ENCODE assay signal across 20 cellular contexts in genomic region chr5:32439086-32439642, GRCh38.
"Had no signal": no experiment of that assay in that cellular context is flagged by ENCODE, and none has a peak within 500 bp of the region (broad histone marks: within the 10 kb centered on the region; RNA-seq: fewer than 3 reads in every experiment).

No MANE protein-coding gene starts in this region.

- H3K9me3 Mint-ChIP-seq: activated CD4-positive, alpha-beta memory T cell treated with anti-CD3 and anti-CD28 coated beads, Interleukin-2, amount 10 ng/mL, durations not matched to agents 7 days and 5 days; activated naive CD8-positive, alpha-beta T cell treated with anti-CD3 and anti-CD28 coated beads for 36 hours; activated T-helper 17 cell treated with anti-CD3 and anti-CD28 coated beads, Interleukin-2, amount 50 U/mL, for 72 hours; neural crest cell; stimulated activated naive CD8-positive, alpha-beta T cell treated with anti-CD3 and anti-CD28 coated beads, Interleukin-15, amount 100 ng/mL, for 72 hours; T-helper 2 cell treated with Interferon-gamma antibody and Interleukin-4, amounts not matched to agents 5 μg/mL and 100 μg/mL, for 36 hours had no signal

- ATAC-seq: activated T-helper 17 cell treated with anti-CD3 and anti-CD28 coated beads, Interleukin-2, amount 50 U/mL, for 72 hours; left lobe of liver; right cardiac atrium; stimulated activated naive CD8-positive, alpha-beta T cell treated with anti-CD3 and anti-CD28 coated beads, Interleukin-15, amount 100 ng/mL, for 72 hours had no signal

- H3K27ac ChIP-seq: epithelial cell of prostate, upper lobe of left lung had no signal

- H3K27ac Mint-ChIP-seq: activated CD4-positive, alpha-beta memory T cell treated with anti-CD3 and anti-CD28 coated beads, Interleukin-2, amount 10 ng/mL, durations not matched to agents 7 days and 5 days; activated naive CD8-positive, alpha-beta T cell treated with anti-CD3 and anti-CD28 coated beads for 36 hours; activated T-helper 17 cell treated with anti-CD3 and anti-CD28 coated beads, Interleukin-2, amount 50 U/mL, for 72 hours; stimulated activated naive CD8-positive, alpha-beta T cell treated with anti-CD3 and anti-CD28 coated beads, Interleukin-15, amount 100 ng/mL, for 72 hours; T-helper 2 cell treated with Interferon-gamma antibody and Interleukin-4, amounts not matched to agents 5 μg/mL and 100 μg/mL, for 36 hours had no signal

- H3K27me3 Mint-ChIP-seq: activated CD4-positive, alpha-beta memory T cell treated with anti-CD3 and anti-CD28 coated beads, Interleukin-2, amount 10 ng/mL, durations not matched to agents 7 days and 5 days; activated naive CD8-positive, alpha-beta T cell treated with anti-CD3 and anti-CD28 coated beads for 36 hours; activated T-helper 17 cell treated with anti-CD3 and anti-CD28 coated beads, Interleukin-2, amount 50 U/mL, for 72 hours; stimulated activated naive CD8-positive, alpha-beta T cell treated with anti-CD3 and anti-CD28 coated beads, Interleukin-15, amount 100 ng/mL, for 72 hours had no signal

- H3K9me3 ChIP-seq: upper lobe of left lung had no signal

- H3K4me3 ChIP-seq: lung, skin epidermis, upper lobe of left lung had no signal

- H3K27me3 ChIP-seq: upper lobe of left lung had no signal

- DNase-seq: activated CD4-positive, alpha-beta memory T cell treated with anti-CD3 and anti-CD28 coated beads, Interleukin-2, amount 10 ng/mL, durations not matched to agents 7 days and 5 days; activated CD4-positive, alpha-beta T cell treated with anti-CD3 and anti-CD28 coated beads for 48 hours; activated CD4-positive, CD25-positive, alpha-beta regulatory T cell; activated naive CD4-positive, alpha-beta T cell; activated naive CD8-positive, alpha-beta T cell treated with anti-CD3 and anti-CD28 coated beads for 36 hours; activated T-cell treated with anti-CD3 and anti-CD28 coated beads, Interleukin-2, amount 50 U/mL, for 1 hour; amniotic stem cell; kidney; right cardiac atrium; stimulated activated CD4-positive, alpha-beta T cell treated with anti-CD3 and anti-CD28 coated beads, Interleukin-15, amount 100 ng/mL, for 24 hours; stimulated activated CD4-positive, alpha-beta T cell treated with anti-CD3 and anti-CD28 coated beads, Interleukin-2, amount 100 ng/mL, for 48 hours; stimulated activated naive CD8-positive, alpha-beta T cell treated with anti-CD3 and anti-CD28 coated beads, Interleukin-15, amount 100 ng/mL, for 72 hours; upper lobe of left lung had no signal

- H3K4me3 Mint-ChIP-seq: activated CD4-positive, alpha-beta memory T cell treated with anti-CD3 and anti-CD28 coated beads, Interleukin-2, amount 10 ng/mL, durations not matched to agents 7 days and 5 days; activated T-helper 17 cell treated with anti-CD3 and anti-CD28 coated beads, Interleukin-2, amount 50 U/mL, for 72 hours; stimulated activated naive CD8-positive, alpha-beta T cell treated with anti-CD3 and anti-CD28 coated beads, Interleukin-15, amount 100 ng/mL, for 72 hours; T-helper 2 cell treated with Interferon-gamma antibody and Interleukin-4, amounts not matched to agents 5 μg/mL and 100 μg/mL, for 36 hours had no signal

- H3K36me3 ChIP-seq: upper lobe of left lung had no signal
